Comparison of ENCODE assay signal across 21 cellular contexts in the genomic region with DNA sequence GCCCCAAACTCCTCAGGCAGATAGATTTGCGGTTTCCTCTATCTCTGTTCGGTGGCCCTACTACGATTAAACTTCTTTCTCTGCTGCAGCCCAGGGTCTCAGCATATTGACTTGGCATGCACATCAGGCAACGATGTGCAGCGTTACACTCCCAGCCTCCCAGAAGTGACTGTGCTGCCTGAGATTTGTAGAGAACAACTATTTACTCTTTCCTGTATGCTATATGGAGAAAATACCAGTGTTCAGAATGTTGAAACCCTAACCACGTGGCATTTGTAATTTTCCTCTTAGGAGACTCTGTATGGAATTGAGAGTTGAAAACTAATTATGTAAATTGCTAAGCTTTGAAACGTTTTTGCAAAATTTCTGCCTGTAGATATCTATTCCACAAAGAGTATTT. TPM values are rescaled to one million over a fixed set of nuclear protein-coding genes. Genes with fewer than 3 reads are reported as not detected.
DNase-seq lines count a peak whose midpoint lies in the region; FAIRE-seq and TF ChIP-seq lines count a peak whose summit lies in the region.
"Had no signal": no experiment of that assay in that cellular context is flagged by ENCODE, and none has a peak within 500 bp of the region (broad histone marks: within the 10 kb centered on the region; RNA-seq: fewer than 3 reads in every experiment).

No MANE protein-coding gene starts in this region.

- H2BK15ac ChIP-seq in H1 (ENCODE audit: low read length): peak overlapping the region; percentile 48; the same call in 1 of the 2 replicates

- intact Hi-C loops in A673 (cut with micrococcal nuclease; ENCODE audit: unreplicated experiment) (no loop called here), breast epithelium (cut with DNase I; ENCODE audit: low total_unique reads) (no loop called here)

- no peak overlapping the region for H3K9ac ChIP-seq in SK-N-MC (ENCODE audit: insufficient read length)
- no peak overlapping the region for H3K9ac ChIP-seq in H1 (replicated peaks in 1 of 4; ENCODE audit: extremely low read depth in 1 of 4, low read depth in 3 of 4, low read length in 3 of 4)
- H3K9ac ChIP-seq: BLaER1 treated with 17β-estradiol and CSF1 and Interleukin-3, amounts not matched to agents 10 nM and 100 nM had no signal

- H3K27ac ChIP-seq in A673 (ENCODE audit: low read depth, low read length, poor library complexity, severe bottlenecking) (no peak overlapping the region), SK-N-MC (no peak overlapping the region), H1 (ENCODE audit: low read depth, low read length) (no peak overlapping the region), breast epithelium (no peak overlapping the region)
- H3K27ac ChIP-seq: 22Rv1; BLaER1 treated with 17β-estradiol and CSF1 and Interleukin-3, amounts not matched to agents 10 nM and 100 nM had no signal

- peak overlapping the region; percentile 9 for H4K5ac ChIP-seq in H1 (ENCODE audit: insufficient read length, low read depth, low read length)

- no peak overlapping the region for H2BK12ac ChIP-seq in H1 (ENCODE audit: low read depth, low read length)

- no peak overlapping the region for H3K4ac ChIP-seq in H1 (replicated peaks; ENCODE audit: insufficient read length, low read depth, low read length)

- no peak overlapping the region for H2BK5ac ChIP-seq in H1 (ENCODE audit: low read depth, low read length)

- no peak overlapping the region for H2BK120ac ChIP-seq in H1 (replicated peaks; ENCODE audit: low read depth, low read length)

- no peak for FAIRE-seq in H1 (lab: Jason Lieb, UNC)
- FAIRE-seq: GM12891 had no signal

- no peak for TF ChIP-seq EP300 in H1 (IDR thresholded peaks at IDR 0.05; ENCODE audit: borderline replicate concordance in 1 of 2, low read depth in 2 of 2, low read length in 2 of 2)

- peaks cover 0 to 56% of the 10 kb centered on the region in 2 experiments; a peak in 2 of 4 replicates for H3K79me2 ChIP-seq in H1 (ENCODE audit: control insufficient read depth in 1 of 2, insufficient read depth in 2 of 2, low read length in 2 of 2)

- no peaks in the 10 kb centered on the region for H3K36me3 ChIP-seq in A673 (ENCODE audit: insufficient read depth, low read length, poor library complexity, severe bottlenecking)
- H3K36me3 ChIP-seq in SK-N-MC (ENCODE audit: insufficient read depth, low read length): no peaks in the 10 kb centered on the region
- no peaks in the 10 kb centered on the region; a peak in 2 of 8 replicates for H3K36me3 ChIP-seq in H1 (ENCODE audit: control insufficient read depth in 2 of 4, insufficient read depth in 4 of 4, low read length in 3 of 4)
- no peaks in the 10 kb centered on the region for H3K36me3 ChIP-seq in breast epithelium
- H3K36me3 ChIP-seq: MG63 had no signal

- H3K4me1 ChIP-seq in A673 (ENCODE audit: insufficient read depth, low read length, poor library complexity, severe bottlenecking) (peaks cover 21% of the 10 kb centered on the region), H1 (replicated peaks in 1 of 4; ENCODE audit: control insufficient read depth in 3 of 4, insufficient read depth in 4 of 4, low read length in 3 of 4) (peaks cover 0 to 37% (median 27%) of the 10 kb centered on the region in 4 experiments), breast epithelium (peaks cover 0 to 5% of the 10 kb centered on the region in 2 donors)
- H3K4me1 ChIP-seq: BLaER1 treated with 17β-estradiol and CSF1 and Interleukin-3, amounts not matched to agents 10 nM and 100 nM had no signal

- peak overlapping the region; percentile 45 for H3K27ac Mint-ChIP-seq in nephron progenitor cell

- CTCF ChIA-PET in A673 (lab: Charles Lee) (no interaction called here), H1 (lab: Charles Lee; ENCODE audit: partially characterized antibody) (interaction anchor here (0.7 kb wide), 1 partner anchor 170 kb away, joined by 3 read pairs; no protein-coding TSS in a partner anchor)

- no peak overlapping the region; the same call in 1 of the 2 replicates for H2AK5ac ChIP-seq in H1 (ENCODE audit: low read depth, low read length)

- H3K4me3 ChIP-seq in A673 (ENCODE audit: low read depth, low read length, poor library complexity, severe bottlenecking): no peak overlapping the region
- H3K4me3 ChIP-seq in SK-N-MC: no peak overlapping the region
- no peak overlapping the region for H3K4me3 ChIP-seq in H1 (ENCODE audit: extremely low read depth in 1 of 4, insufficient read depth in 2 of 4, low read depth in 3 of 4, low read length in 4 of 4)
- no peak overlapping the region for H3K4me3 ChIP-seq in breast epithelium
- H3K4me3 ChIP-seq: BLaER1 treated with 17β-estradiol and CSF1 and Interleukin-3, amounts not matched to agents 10 nM and 100 nM; MG63 had no signal

- DNase-seq in A673 (ENCODE audit: low spot score) (peak; percentile 34), SK-N-MC (ENCODE audit: low read depth, low spot score) (peak; percentile 16), H1 (ENCODE audit: low read depth in 1 of 2, low spot score in 2 of 2) (no peak), nephron progenitor cell (no peak), breast epithelium (ENCODE audit: low spot score in 2 of 2) (no peak), GM13976 (ENCODE audit: low spot score) (no peak), NOMO-1 treated with DMSO at 0.1 percent for 48 hours (lab: John Stamatoyannopoulos, UW; ENCODE audit: unreplicated experiment) (no peak)
- DNase-seq in activated naive CD4-positive, alpha-beta T cell treated with anti-CD3 and anti-CD28 coated beads, Interleukin-2, amount 50 U/mL, for 16 hours: no peak
- DNase-seq: DMS 273 treated with DMSO at 0.1 percent for 48 hours, GDM1, GOT3, Karpas-422, MG63, NCI-H1092 treated with DMSO at 0.1 percent for 48 hours, NCI-H1694, NCI-H2107, NCI-H2227 treated with DMSO at 0.1 percent for 48 hours, NCI-H524 had no signal

- BruUV-seq in A673 (replicated peaks; lab: Mats Ljungman, UMichigan): no TSS peak

- no peak overlapping the region for H2BK20ac ChIP-seq in H1 (ENCODE audit: low read length)

- peaks cover 9% of the 10 kb centered on the region for H3K9me3 Mint-ChIP-seq in nephron progenitor cell

- no peak overlapping the region for H3K4me3 Mint-ChIP-seq in nephron progenitor cell

- H4K8ac ChIP-seq in H1 (ENCODE audit: extremely low read depth, insufficient read depth, low read length): no peak overlapping the region

- no peak overlapping the region for H3K14ac ChIP-seq in H1 (ENCODE audit: insufficient read length)

- H3K18ac ChIP-seq in H1 (ENCODE audit: extremely low read depth, low read length): no peak overlapping the region

- H3K36me3 Mint-ChIP-seq in nephron progenitor cell (ENCODE audit: low read depth): peaks cover 41% of the 10 kb centered on the region

- in situ Hi-C loops in GM13976 (cut with MboI; ENCODE audit: low sequenced_read_pairs, unreplicated experiment): no loop called here

- POLR2A ChIA-PET in A673 (lab: Charles Lee; ENCODE audit: low non-redundant PET) (no interaction called here), H1 (lab: Charles Lee; ENCODE audit: partially characterized antibody) (interaction anchor here (1.0 kb wide), 1 partner anchor 9 kb away, joined by 3 read pairs; no protein-coding TSS in a partner anchor)

- H3K9me3 ChIP-seq in A673 (ENCODE audit: low read depth, low read length, poor library complexity, severe bottlenecking) (no peaks in the 10 kb centered on the region), SK-N-MC (ENCODE audit: low read depth, low read length) (no peaks in the 10 kb centered on the region), H1 (ENCODE audit: insufficient read depth in 2 of 2, low read depth in 1 of 2, low read length in 1 of 2) (no peaks in the 10 kb centered on the region), breast epithelium (no peaks in the 10 kb centered on the region)
- H3K9me3 ChIP-seq: MG63 had no signal

- WGBS in H1 (ENCODE audit: extremely low coverage in 1 of 2, insufficient coverage in 1 of 2, insufficient read length in 1 of 2, insufficient replicate concordance in 2 of 2, low coverage in 1 of 2, low lambda C conversion rate in 2 of 2, missing lambda C conversion rate in 1 of 2), 2 experiments: 71% methylated on average over 7 of the region's 7 CpGs; no CpG with 5 or more reads in 1 of the 2 experiments

- H3K79me1 ChIP-seq in H1 (ENCODE audit: low read depth, low read length): no peaks in the 10 kb centered on the region

- H3K27me3 ChIP-seq in A673 (replicated peaks; ENCODE audit: insufficient read depth, low read depth, low read length, poor library complexity) (no peaks in the 10 kb centered on the region), H1 (replicated peaks in 1 of 4; ENCODE audit: control insufficient read depth in 3 of 4, extremely low read depth in 1 of 4, insufficient read depth in 3 of 4, low read length in 3 of 4) (no peaks in the 10 kb centered on the region), breast epithelium (no peaks in the 10 kb centered on the region)
- H3K27me3 ChIP-seq: BLaER1 treated with 17β-estradiol and CSF1 and Interleukin-3, amounts not matched to agents 10 nM and 100 nM; MG63 had no signal

- no peak overlapping the region for H3K4me2 ChIP-seq in H1 (ENCODE audit: insufficient read depth in 1 of 2, low read depth in 2 of 2, low read length in 2 of 2)
- H3K4me2 ChIP-seq: BLaER1 treated with 17β-estradiol and CSF1 and Interleukin-3, amounts not matched to agents 10 nM and 100 nM had no signal

- no peak overlapping the region for H2AFZ ChIP-seq in H1 (ENCODE audit: low read length)

- peaks cover 13% of the 10 kb centered on the region for H3K4me1 Mint-ChIP-seq in nephron progenitor cell

- no peaks in the 10 kb centered on the region for H3K27me3 Mint-ChIP-seq in nephron progenitor cell (ENCODE audit: low read depth, poor library complexity)

- H4K20me1 ChIP-seq in H1 (replicated peaks in 1 of 2; ENCODE audit: control insufficient read depth in 1 of 2, insufficient read depth in 2 of 2, low read length in 2 of 2): no peaks in the 10 kb centered on the region
- H4K20me1 ChIP-seq: BLaER1 treated with 17β-estradiol and CSF1 and Interleukin-3, amounts not matched to agents 10 nM and 100 nM had no signal

- H3K23ac ChIP-seq in H1 (ENCODE audit: insufficient read length): no peak overlapping the region

- peaks cover 2% of the 10 kb centered on the region; the same call in 1 of the 2 replicates for H3K23me2 ChIP-seq in H1 (ENCODE audit: low read depth, low read length)

- no peak for TF ChIP-seq RAD21 in H1 (IDR thresholded peaks at IDR 0.05 in 1 of 2, conservative IDR thresholded peaks at IDR 0.05 in 1 of 2; ENCODE audit: low read depth in 2 of 2, low read length in 2 of 2)

- no peak for TF ChIP-seq CTCF in A673 (conservative IDR thresholded peaks at IDR 0.05; ENCODE audit: low read depth, low read length)
- TF ChIP-seq CTCF in H1 (IDR thresholded peaks at IDR 0.05; ENCODE audit: control extremely low read depth in 1 of 3, insufficient read depth in 1 of 3, low read depth in 1 of 3, low read length in 3 of 3): no peak
- no peak for TF ChIP-seq CTCF in nephron progenitor cell (IDR thresholded peaks at IDR 0.05)
- no peak for TF ChIP-seq CTCF in breast epithelium (IDR thresholded peaks at IDR 0.05)
- no peak for TF ChIP-seq CTCF in GM13976 (IDR thresholded peaks at IDR 0.05; ENCODE audit: borderline replicate concordance, control extremely low read depth, extremely low read depth, insufficient read depth, missing control alignments)

- TF ChIP-seq POLR2A in H1 (IDR thresholded peaks at IDR 0.05; ENCODE audit: control extremely low read depth in 1 of 2, low read depth in 2 of 2, low read length in 2 of 2): no peak
- no peak for TF ChIP-seq POLR2A in breast epithelium (IDR thresholded peaks at IDR 0.05)

- no peak overlapping the region for H3K56ac ChIP-seq in H1 (replicated peaks; ENCODE audit: insufficient read length, low read depth, low read length)

- no peak overlapping the region for H4K91ac ChIP-seq in H1 (replicated peaks; ENCODE audit: insufficient read length, low read length)

RNA-seq across cellular contexts. Expression of gene GNAI1, which starts 50.9 kb away (rescaled TPM):
- total RNA-seq in A673 (2021) (19.8 and 22.4 TPM in 2 replicates), breast epithelium (10 to 100 TPM; 25.6 to 75.2 (median 27.5) TPM)
- 20.0 and 29.5 TPM in 2 replicates for total RNA-seq in H1 (2021; fragmentation: NEBNext Ultra II Directional; extraction: Animal tissue kit (Norgen Biotek cat#: 25700))
- 6.0 and 8.0 TPM in 2 replicates for polyA plus RNA-seq in H1 (2011; rRNA removed)
- polyA plus RNA-seq in H1 (2011; cell fraction: cytosol; rRNA removed): 11.8 TPM
- 4.0 TPM for polyA plus RNA-seq in H1 (2011; cell fraction: nucleus; rRNA removed)
- 14.7 to 32.5 TPM (median 22.2 TPM) in 4 replicates for polyA plus RNA-seq in H1 (2012, experiment 1 of 2)
- 2.0 TPM for polyA plus RNA-seq in H1 (2012, experiment 2 of 2)
- polyA plus RNA-seq in H1 (2013, experiment 1 of 2): 9.1 TPM
- polyA plus RNA-seq in H1 (2013, experiment 2 of 2): 9.5 TPM
- 12.9 and 17.8 TPM in 2 replicates for polyA minus RNA-seq in H1 (2011; rRNA and poly(A)+ RNA removed)
- polyA minus RNA-seq in H1 (2011; cell fraction: cytosol; rRNA and poly(A)+ RNA removed): 11.2 TPM
- 28.9 TPM for polyA minus RNA-seq in H1 (2011; cell fraction: nucleus; rRNA and poly(A)+ RNA removed)

Comparison
In these comparisons a context has a peak if more than half of its experiments do, and no peak if none do; other contexts are left out.
1. DNase-seq: peak in A673 (single experiment) and SK-N-MC (single experiment); none in H1 (0 of 2), nephron progenitor cell (single experiment), breast epithelium (0 of 2), GM13976 (single experiment), activated naive CD4-positive, alpha-beta T cell treated with anti-CD3 and anti-CD28 coated beads, Interleukin-2, amount 50 U/mL, for 16 hours (single experiment) and NOMO-1 treated with DMSO at 0.1 percent for 48 hours (single experiment).